10 cellular contexts compared by ENCODE assay signal in the genomic region with DNA sequence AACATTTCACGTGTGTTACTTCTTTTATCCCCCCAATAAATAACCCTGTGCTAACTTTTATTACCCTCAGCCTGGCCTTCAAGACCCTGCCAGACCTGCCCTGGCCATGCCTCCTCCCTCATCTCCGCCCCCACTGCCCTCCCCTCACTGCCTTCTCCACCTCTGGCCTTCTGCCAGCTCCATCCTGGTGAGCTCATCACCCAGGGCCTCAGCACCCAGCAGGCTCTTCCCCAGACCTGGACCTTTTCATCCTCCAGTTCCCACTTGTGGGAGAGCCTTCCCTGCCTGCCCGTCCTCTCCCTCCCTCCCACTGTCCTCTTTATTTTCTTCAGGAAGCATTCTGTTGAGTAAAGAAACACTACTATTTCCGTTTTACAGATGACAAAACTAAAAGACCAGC.
A peak's percentile ranks its signal among the peaks of the same experiment; 100 is the strongest.
DNase-seq lines count a peak whose midpoint lies in the region; ATAC-seq, FAIRE-seq and TF ChIP-seq lines count a peak whose summit lies in the region.
"Had no signal": no experiment of that assay in that cellular context is flagged by ENCODE, and none has a peak within 500 bp of the region (broad histone marks: within the 10 kb centered on the region; RNA-seq: fewer than 3 reads in every experiment).

No MANE protein-coding gene starts in this region.

- H3K4ac ChIP-seq in IMR-90 (ENCODE audit: low read depth, low read length), result no peak overlapping the region

- H3K9me1 ChIP-seq in IMR-90 (ENCODE audit: insufficient read depth, low read length), result peaks cover 54% of the 10 kb centered on the region

- H3K23ac ChIP-seq in IMR-90 (ENCODE audit: low read depth, low read length), result no peak overlapping the region; the same call in 1 of the 2 replicates

- TF ChIP-seq RAD21 in IMR-90 (IDR thresholded peaks at IDR 0.05; ENCODE audit: low read length), result no peak

- H3K27ac ChIP-seq in IMR-90 (ENCODE audit: insufficient read depth, low read length) (peak overlapping the region; percentile 25; the same call in 1 of the 2 replicates), mucosa of rectum (ENCODE audit: low read depth in 2 of 2, low read length in 2 of 2) (peak overlapping the region; percentile 34 to 69)

- POLR2A ChIA-PET in IMR-90 (lab: Charles Lee; ENCODE audit: unreplicated experiment), result no interaction called here

- no peak overlapping the region for H3K4me2 ChIP-seq in IMR-90 (ENCODE audit: low read depth, low read length)

- no peak overlapping the region for H2BK120ac ChIP-seq in IMR-90 (ENCODE audit: low read depth, low read length)

- FAIRE-seq in D721Med (lab: Jason Lieb, UNC), result no peak

- H2AFZ ChIP-seq in IMR-90 (replicated peaks; ENCODE audit: low read length, poor library complexity), result no peak overlapping the region

- H3K36me3 ChIP-seq in IMR-90 (ENCODE audit: control insufficient read depth, insufficient read depth, low read length), result peaks cover 40% of the 10 kb centered on the region
- peaks cover 28 to 40% of the 10 kb centered on the region in 2 donors for H3K36me3 ChIP-seq in mucosa of rectum (ENCODE audit: control insufficient read depth in 2 of 2, insufficient read depth in 2 of 2, low read length in 2 of 2)

- H3K9me3 ChIP-seq in IMR-90 (ENCODE audit: control insufficient read depth, insufficient read depth, low read length) (no peaks in the 10 kb centered on the region), mucosa of rectum (ENCODE audit: control insufficient read depth in 2 of 2, low read length in 2 of 2) (no peaks in the 10 kb centered on the region)

- H3K27me3 Mint-ChIP-seq in brain, result no peaks in the 10 kb centered on the region
- H3K27me3 Mint-ChIP-seq in T-helper 2 cell treated with Interferon-gamma antibody and Interleukin-4, amounts not matched to agents 5 μg/mL and 100 μg/mL, for 36 hours (ENCODE audit: low read depth), result no peaks in the 10 kb centered on the region
- H3K27me3 Mint-ChIP-seq: naive thymus-derived CD8-positive, alpha-beta T cell had no signal

- peak overlapping the region; percentile 35; the same call in 1 of the 2 replicates for H3K14ac ChIP-seq in IMR-90 (replicated peaks; ENCODE audit: low read depth, low read length)

- H3K79me1 ChIP-seq in IMR-90 (ENCODE audit: low read depth in 1 of 2, low read length in 2 of 2), result peaks cover 71 to 96% of the 10 kb centered on the region in 2 experiments

- H3K4me3 Mint-ChIP-seq in brain, result no peak overlapping the region
- H3K4me3 Mint-ChIP-seq in T-helper 2 cell treated with Interferon-gamma antibody and Interleukin-4, amounts not matched to agents 5 μg/mL and 100 μg/mL, for 36 hours, result no peak overlapping the region

- TF ChIP-seq CTCF in IMR-90 (conservative IDR thresholded peaks at IDR 0.05; ENCODE audit: low read depth, low read length), result no peak
- TF ChIP-seq CTCF in brain (conservative IDR thresholded peaks at IDR 0.05), result no peak
- TF ChIP-seq CTCF in D721Med (IDR thresholded peaks at IDR 0.05; ENCODE audit: insufficient read depth, missing control alignments), result no peak

- H4K8ac ChIP-seq in IMR-90 (ENCODE audit: low read depth in 2 of 2, low read length in 2 of 2), result 0 out of 4 replicates have a peak overlapping the region, but pooled peaks of 1 of the 2 experiments have one; percentile 11

- no peak overlapping the region for H3K56ac ChIP-seq in IMR-90 (ENCODE audit: extremely low read depth, insufficient read depth, low read length)

- H2BK20ac ChIP-seq in IMR-90 (ENCODE audit: low read depth, low read length), result no peak overlapping the region

- H4K5ac ChIP-seq in IMR-90 (ENCODE audit: low read depth, low read length), result no peak overlapping the region

- no peak overlapping the region for H3K18ac ChIP-seq in IMR-90 (ENCODE audit: low read depth, low read length)

- H3K4me3 ChIP-seq in IMR-90 (ENCODE audit: insufficient read depth, low read depth, low read length) (no peak overlapping the region), mucosa of rectum (ENCODE audit: low read length in 2 of 2) (no peak overlapping the region)

- ATAC-seq in IMR-90 (ENCODE audit: low read depth), result peak; percentile 27; the same call in 1 of the 2 replicates
- ATAC-seq: naive thymus-derived CD8-positive, alpha-beta T cell had no signal

- H2BK5ac ChIP-seq in IMR-90 (ENCODE audit: low read depth, low read length, poor library complexity, severe bottlenecking), result no peak overlapping the region

- no peak overlapping the region for H2BK15ac ChIP-seq in IMR-90 (ENCODE audit: low read depth, low read length)

- TF ChIP-seq POLR2A in IMR-90 (IDR thresholded peaks at IDR 0.05; ENCODE audit: low read depth, low read length), result no peak

- H4K91ac ChIP-seq in IMR-90 (ENCODE audit: insufficient read depth, low read depth, low read length), result no peak overlapping the region

- intact Hi-C loops in IMR-90 (cut with micrococcal nuclease), result no loop called here

- DNase-seq in COR-L47 (lab: John Stamatoyannopoulos, UW) (peak; percentile 35), IMR-90 (peak; percentile 43), D721Med (ENCODE audit: insufficient read length, low spot score) (no peak), mucosa of gallbladder (ENCODE audit: low spot score) (no peak), DMS114 treated with DMSO at 0.1 percent for 48 hours (lab: John Stamatoyannopoulos, UW; ENCODE audit: unreplicated experiment) (no peak)
- no peak for DNase-seq in T-helper 2 cell treated with Interferon-gamma antibody and Interleukin-4, amounts not matched to agents 5 μg/mL and 100 μg/mL, for 36 hours (ENCODE audit: low spot score)
- DNase-seq: naive thymus-derived CD8-positive, alpha-beta T cell; SIG-M5 had no signal

- no peaks in the 10 kb centered on the region for H3K9me3 Mint-ChIP-seq in brain
- H3K9me3 Mint-ChIP-seq in T-helper 2 cell treated with Interferon-gamma antibody and Interleukin-4, amounts not matched to agents 5 μg/mL and 100 μg/mL, for 36 hours, result no peaks in the 10 kb centered on the region
- H3K9me3 Mint-ChIP-seq: naive thymus-derived CD8-positive, alpha-beta T cell had no signal

- in situ Hi-C loops in IMR-90 (cut with MboI; ENCODE audit: low sequenced_read_pairs), result no loop called here

- peak overlapping the region in 4 of 5 experiments; percentile 3 to 64 (median 32) for H3K27ac Mint-ChIP-seq in brain
- no peak overlapping the region for H3K27ac Mint-ChIP-seq in T-helper 2 cell treated with Interferon-gamma antibody and Interleukin-4, amounts not matched to agents 5 μg/mL and 100 μg/mL, for 36 hours

- H3K9ac ChIP-seq in IMR-90 (ENCODE audit: low read depth, low read length) (no peak overlapping the region), mucosa of rectum (ENCODE audit: low read depth in 1 of 2, low read length in 2 of 2) (no peak overlapping the region)

- H3K4me1 Mint-ChIP-seq in brain, result peaks cover 7% of the 10 kb centered on the region
- H3K4me1 Mint-ChIP-seq in T-helper 2 cell treated with Interferon-gamma antibody and Interleukin-4, amounts not matched to agents 5 μg/mL and 100 μg/mL, for 36 hours (ENCODE audit: low read depth), result peaks cover 20% of the 10 kb centered on the region

- H3K36me3 Mint-ChIP-seq in brain, result peaks cover 39% of the 10 kb centered on the region
- peaks cover 39% of the 10 kb centered on the region for H3K36me3 Mint-ChIP-seq in T-helper 2 cell treated with Interferon-gamma antibody and Interleukin-4, amounts not matched to agents 5 μg/mL and 100 μg/mL, for 36 hours (ENCODE audit: low read depth)

- CTCF ChIA-PET in IMR-90 (lab: Yijun Ruan, JAX), result interaction anchor here (0.5 kb wide), 1 partner anchor 8 kb away, joined by 4 read pairs; no protein-coding TSS in a partner anchor

- peaks cover 75% of the 10 kb centered on the region for H4K20me1 ChIP-seq in IMR-90 (ENCODE audit: insufficient read depth, low read length)

- WGBS in IMR-90 (ENCODE audit: extremely low coverage in 2 of 2, insufficient read length in 1 of 2), 2 experiments, result 100% methylated on average over 1 of the region's 4 CpGs; no CpG with 5 or more reads in 1 of the 2 experiments

- H2AK5ac ChIP-seq in IMR-90 (ENCODE audit: low read depth, low read length), result no peak overlapping the region

- peak overlapping the region; percentile 67 for H2AK9ac ChIP-seq in IMR-90 (replicated peaks; ENCODE audit: low read depth, low read length, poor library complexity)

- H3K4me1 ChIP-seq in IMR-90 (ENCODE audit: control insufficient read depth, insufficient read depth, low read length) (peaks cover 22% of the 10 kb centered on the region), mucosa of rectum (ENCODE audit: control insufficient read depth in 2 of 2, insufficient read depth in 2 of 2, low read length in 2 of 2) (peaks cover 28 to 42% of the 10 kb centered on the region in 2 donors)

- no TSS peak for BruUV-seq in IMR-90 (replicated peaks; lab: Mats Ljungman, UMichigan)

- H3K27me3 ChIP-seq in IMR-90 (ENCODE audit: control insufficient read depth, insufficient read depth, low read length), result no peaks in the 10 kb centered on the region
- H3K27me3 ChIP-seq in mucosa of rectum (ENCODE audit: control insufficient read depth in 2 of 2, insufficient read depth in 2 of 2, low read length in 2 of 2), result no peaks in the 10 kb centered on the region

- dilution Hi-C loops in IMR-90 (cut with HindIII; ENCODE audit: low sequenced_read_pairs, unreplicated experiment), result no loop called here

TF ChIP-seq in IMR-90, 13 proteins besides CTCF, POLR2A, EP300 and RAD21:
- TF ChIP-seq MXI1 (IDR thresholded peaks at IDR 0.05; ENCODE audit: borderline replicate concordance, low read depth, low read length) (no peak), SMC3 (IDR thresholded peaks at IDR 0.05; ENCODE audit: low read depth, low read length) (no peak), CEBPB (IDR thresholded peaks at IDR 0.05; ENCODE audit: low read depth, low read length) (no peak), MAZ (IDR thresholded peaks at IDR 0.05; ENCODE audit: borderline replicate concordance, low read depth, low read length) (peak; percentile 52; the same call in 1 of the 2 replicates)
TF ChIP-seq in IMR-90: peak in this region for 1.

Comparison
In these comparisons a context has a peak if more than half of its experiments do, and no peak if none do; other contexts are left out.
1. DNase-seq: peak in COR-L47 (single experiment) and IMR-90 (single experiment); none in D721Med (single experiment), T-helper 2 cell treated with Interferon-gamma antibody and Interleukin-4, amounts not matched to agents 5 μg/mL and 100 μg/mL, for 36 hours (single experiment), mucosa of gallbladder (single experiment) and DMS114 treated with DMSO at 0.1 percent for 48 hours (single experiment).